ENCODE assay signal across 33 cellular contexts in the genomic region with DNA sequence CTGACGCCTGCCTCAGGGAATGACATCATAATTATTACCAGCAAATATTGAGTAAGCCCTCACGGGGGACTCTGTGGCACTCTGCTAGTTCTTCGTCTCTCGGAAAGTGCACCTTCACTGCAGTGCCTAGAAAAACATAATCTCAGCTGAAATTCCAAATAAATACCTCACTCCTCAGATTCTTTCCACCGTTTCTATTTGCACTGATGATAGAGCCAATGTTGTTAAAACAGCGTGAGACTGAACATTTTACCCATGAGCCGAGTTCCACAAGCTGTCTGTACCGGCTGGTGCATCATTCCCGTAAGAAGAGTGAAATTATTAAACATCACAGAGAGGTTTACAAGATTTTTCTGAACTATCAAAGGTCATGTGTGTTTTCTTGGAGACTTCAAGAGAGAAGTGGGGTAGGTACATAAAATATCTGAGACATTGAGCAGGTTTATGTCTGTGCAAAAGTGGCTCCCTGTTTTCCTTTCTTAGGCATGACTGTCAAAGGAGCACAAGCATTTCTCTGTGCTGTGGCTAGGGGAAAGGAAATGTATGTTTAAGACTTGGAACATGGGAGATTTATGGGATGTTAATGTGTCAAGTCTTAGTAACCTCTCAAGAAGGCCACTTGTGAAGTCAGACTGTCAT.
DNase-seq lines count a peak whose midpoint lies in the region; ATAC-seq and TF ChIP-seq lines count a peak whose summit lies in the region.
"Had no signal": no experiment of that assay in that cellular context is flagged by ENCODE, and none has a peak within 500 bp of the region (broad histone marks: within the 10 kb centered on the region; RNA-seq: fewer than 3 reads in every experiment).

No MANE protein-coding gene starts in this region.

- 0 out of 2 replicates have a peak overlapping the region, but pooled peaks have one; percentile 8 for H3K27ac ChIP-seq in GM23248
- no peak overlapping the region for H3K27ac ChIP-seq in mesenchymal stem cell (ENCODE audit: low read length, poor library complexity, severe bottlenecking)
- no peak overlapping the region for H3K27ac ChIP-seq in endodermal cell (ENCODE audit: low read depth, low read length)
- H3K27ac ChIP-seq: BLaER1, gastrocnemius medialis, neural progenitor cell, testis, VCaP had no signal

- H3K9ac ChIP-seq in GM23248 (no peak overlapping the region), mesenchymal stem cell (ENCODE audit: low read length) (no peak overlapping the region), skeletal muscle satellite cell (ENCODE audit: low read depth, low read length) (no peak overlapping the region), endodermal cell (ENCODE audit: extremely low read depth, low read length, poor library complexity, severe bottlenecking) (no peak overlapping the region)
- H3K9ac ChIP-seq: BLaER1, neural progenitor cell had no signal

- H3K36me3 ChIP-seq in GM23248 (ENCODE audit: low read depth) (no peaks in the 10 kb centered on the region), mesenchymal stem cell (ENCODE audit: control insufficient read depth in 1 of 2, insufficient read depth in 2 of 2, low read depth in 1 of 2, low read length in 2 of 2) (no peaks in the 10 kb centered on the region), skeletal muscle satellite cell (ENCODE audit: insufficient read depth, low read length) (no peaks in the 10 kb centered on the region), endodermal cell (ENCODE audit: control insufficient read depth, insufficient read depth, low read length) (no peaks in the 10 kb centered on the region)
- H3K36me3 ChIP-seq: BLaER1, gastrocnemius medialis, neural progenitor cell had no signal

- H3F3A ChIP-seq in GM23248 (ENCODE audit: insufficient read depth): peaks cover 24% of the 10 kb centered on the region; the same call in 1 of the 2 replicates

- H3K27me3 ChIP-seq in GM23248 (replicated peaks; ENCODE audit: insufficient read depth): no peaks in the 10 kb centered on the region
- peaks cover 0 to 3% of the 10 kb centered on the region in 2 experiments for H3K27me3 ChIP-seq in mesenchymal stem cell (ENCODE audit: control insufficient read depth in 1 of 2, insufficient read depth in 1 of 2, low read length in 2 of 2)
- no peaks in the 10 kb centered on the region for H3K27me3 ChIP-seq in skeletal muscle satellite cell (ENCODE audit: control insufficient read depth, insufficient read depth, low read length)
- no peaks in the 10 kb centered on the region for H3K27me3 ChIP-seq in endodermal cell (ENCODE audit: control insufficient read depth, insufficient read depth, low read length, poor library complexity, severe bottlenecking)
- H3K27me3 ChIP-seq: BLaER1, gastrocnemius medialis, neural progenitor cell, testis had no signal

- H2AFZ ChIP-seq in GM23248 (peak overlapping the region; percentile 43; the same call in 1 of the 2 replicates), mesenchymal stem cell (ENCODE audit: low read depth, low read length) (no peak overlapping the region)
- H2AFZ ChIP-seq: neural progenitor cell had no signal

- H3K27ac Mint-ChIP-seq in endodermal cell: no peak overlapping the region
- H3K27ac Mint-ChIP-seq: activated CD4-positive, alpha-beta T cell treated with anti-CD3 and anti-CD28 coated beads, Interleukin-2, amount 10 ng/mL, durations not matched to agents 7 days and 5 days; activated CD8-positive, alpha-beta memory T cell treated with anti-CD3 and anti-CD28 coated beads, Interleukin-2, amount 10 ng/mL, durations not matched to agents 7 days and 5 days; activated naive CD4-positive, alpha-beta T cell treated with anti-CD3 and anti-CD28 coated beads, Interleukin-2, amount 10 ng/mL, durations not matched to agents 7 days and 5 days; activated T-cell treated with anti-CD3 and anti-CD28 coated beads, Interleukin-2, amount 50 U/mL, for 72 hours; neural progenitor cell; stimulated activated naive B cell treated with anti-CD40 and anti-IgM and Interleukin-4, amounts not matched to agents 10 μg/mL and 1 μg/mL and 100 μg/mL, for 72 hours; T-helper 2 cell treated with Interferon-gamma antibody and Interleukin-4, amounts not matched to agents 5 μg/mL and 100 μg/mL, for 36 hours had no signal

- H3K4me1 ChIP-seq in GM23248 (ENCODE audit: insufficient read depth): peaks cover 35% of the 10 kb centered on the region
- peaks cover 3% of the 10 kb centered on the region for H3K4me1 ChIP-seq in mesenchymal stem cell (ENCODE audit: control insufficient read depth, insufficient read depth, low read depth, low read length)
- peaks cover 34% of the 10 kb centered on the region for H3K4me1 ChIP-seq in skeletal muscle satellite cell (ENCODE audit: control insufficient read depth, insufficient read depth, low read length)
- H3K4me1 ChIP-seq in endodermal cell (ENCODE audit: control insufficient read depth, insufficient read depth, low read length): no peaks in the 10 kb centered on the region
- H3K4me1 ChIP-seq: gastrocnemius medialis, neural progenitor cell, testis had no signal

- H3K9me3 Mint-ChIP-seq in endodermal cell: no peaks in the 10 kb centered on the region
- H3K9me3 Mint-ChIP-seq: activated CD4-positive, alpha-beta T cell treated with anti-CD3 and anti-CD28 coated beads, Interleukin-2, amount 10 ng/mL, durations not matched to agents 7 days and 5 days; activated naive CD4-positive, alpha-beta T cell treated with anti-CD3 and anti-CD28 coated beads, Interleukin-2, amount 10 ng/mL, durations not matched to agents 7 days and 5 days; activated T-cell treated with anti-CD3 and anti-CD28 coated beads, Interleukin-2, amount 50 U/mL, for 72 hours; neural progenitor cell; T-helper 2 cell treated with Interferon-gamma antibody and Interleukin-4, amounts not matched to agents 5 μg/mL and 100 μg/mL, for 36 hours had no signal

- no peak overlapping the region for H2BK5ac ChIP-seq in mesenchymal stem cell (ENCODE audit: low read depth, low read length, poor library complexity, severe bottlenecking)

- WGBS in GM23248 (ENCODE audit: low coverage in 1 of 2, low lambda C conversion rate in 2 of 2, missing lambda C conversion rate in 2 of 2), 2 experiments: 21 to 22% methylated on average over 9 of the region's 9 CpGs
- WGBS in mesenchymal stem cell: 42% methylated on average over 7 of the region's 9 CpGs
- 92 to 95% methylated on average over 4 to 9 of the region's 9 CpGs for WGBS in endodermal cell (ENCODE audit: insufficient coverage in 1 of 2, insufficient read length in 1 of 2), 2 experiments

- no peak for TF ChIP-seq CTCF in endodermal cell (conservative IDR thresholded peaks at IDR 0.05)

- no peak overlapping the region for H4K8ac ChIP-seq in mesenchymal stem cell (ENCODE audit: low read length)

- DNase-seq in GM23248 (peak; percentile 24), cerebellum (ENCODE audit: low spot score) (peak; percentile 2), mesenchymal stem cell (peak; percentile 27), endodermal cell (no peak), NCI-H2029 (lab: John Stamatoyannopoulos, UW) (no peak), H4 (ENCODE audit: low spot score) (no peak)
- DNase-seq: ACHN; activated CD4-positive, alpha-beta T cell treated with anti-CD3 and anti-CD28 coated beads, Interleukin-2, amount 10 ng/mL, durations not matched to agents 7 days and 5 days; activated CD8-positive, alpha-beta memory T cell treated with anti-CD3 and anti-CD28 coated beads, Interleukin-2, amount 10 ng/mL, durations not matched to agents 7 days and 5 days; activated naive CD4-positive, alpha-beta T cell treated with anti-CD3 and anti-CD28 coated beads, Interleukin-2, amount 10 ng/mL, durations not matched to agents 7 days and 5 days; activated T-cell treated with anti-CD3 and anti-CD28 coated beads, Interleukin-2, amount 50 U/mL, for 72 hours; amniotic stem cell; DMS79; gastrocnemius medialis; hypothalamus; IMR-90; islet precursor cell; NCI-H1105; NCI-H2081 treated with DMSO at 0.1 percent for 48 hours; OCI-M1; stimulated activated CD4-positive, alpha-beta T cell treated with anti-CD3 and anti-CD28 coated beads, Interleukin-4, amount 100 ng/mL, for 1 hour; stimulated activated naive B cell treated with anti-CD40 and anti-IgM and Interleukin-4, amounts not matched to agents 10 μg/mL and 1 μg/mL and 100 μg/mL, for 72 hours; testis had no signal

- H3K36me3 Mint-ChIP-seq in endodermal cell (ENCODE audit: low read depth): no peaks in the 10 kb centered on the region
- H3K36me3 Mint-ChIP-seq: activated CD8-positive, alpha-beta memory T cell treated with anti-CD3 and anti-CD28 coated beads, Interleukin-2, amount 10 ng/mL, durations not matched to agents 7 days and 5 days; activated naive CD4-positive, alpha-beta T cell treated with anti-CD3 and anti-CD28 coated beads, Interleukin-2, amount 10 ng/mL, durations not matched to agents 7 days and 5 days; neural progenitor cell; stimulated activated naive B cell treated with anti-CD40 and anti-IgM and Interleukin-4, amounts not matched to agents 10 μg/mL and 1 μg/mL and 100 μg/mL, for 72 hours had no signal

- H3K18ac ChIP-seq in mesenchymal stem cell (ENCODE audit: low read depth in 1 of 2, low read length in 2 of 2): no peak overlapping the region

- H3K23ac ChIP-seq in mesenchymal stem cell (ENCODE audit: low read length in 2 of 2): no peak overlapping the region

- H4K20me1 ChIP-seq in GM23248 (ENCODE audit: insufficient read depth): no peaks in the 10 kb centered on the region
- H4K20me1 ChIP-seq: BLaER1 had no signal

- no peak overlapping the region for H2BK12ac ChIP-seq in mesenchymal stem cell (ENCODE audit: low read length in 2 of 2)

- no peak overlapping the region for H3K4ac ChIP-seq in mesenchymal stem cell (ENCODE audit: low read depth in 1 of 2, low read length in 2 of 2)

- H3K4me3 ChIP-seq in GM23248 (no peak overlapping the region), mesenchymal stem cell (ENCODE audit: insufficient read depth in 1 of 2, low read depth in 1 of 2, low read length in 2 of 2) (no peak overlapping the region), skeletal muscle satellite cell (ENCODE audit: low read length) (no peak overlapping the region), endodermal cell (ENCODE audit: low read length) (no peak overlapping the region)
- H3K4me3 ChIP-seq: BLaER1, gastrocnemius medialis, GM12878, neural progenitor cell, smooth muscle cell, testis had no signal

- no peaks in the 10 kb centered on the region for H3K27me3 Mint-ChIP-seq in endodermal cell (ENCODE audit: insufficient read depth)
- H3K27me3 Mint-ChIP-seq: activated CD4-positive, alpha-beta T cell treated with anti-CD3 and anti-CD28 coated beads, Interleukin-2, amount 10 ng/mL, durations not matched to agents 7 days and 5 days; activated CD8-positive, alpha-beta memory T cell treated with anti-CD3 and anti-CD28 coated beads, Interleukin-2, amount 10 ng/mL, durations not matched to agents 7 days and 5 days; activated naive CD4-positive, alpha-beta T cell treated with anti-CD3 and anti-CD28 coated beads, Interleukin-2, amount 10 ng/mL, durations not matched to agents 7 days and 5 days had no signal

- peaks cover 10% of the 10 kb centered on the region for H3K4me1 Mint-ChIP-seq in endodermal cell
- H3K4me1 Mint-ChIP-seq: activated CD4-positive, alpha-beta T cell treated with anti-CD3 and anti-CD28 coated beads, Interleukin-2, amount 10 ng/mL, durations not matched to agents 7 days and 5 days; activated CD8-positive, alpha-beta memory T cell treated with anti-CD3 and anti-CD28 coated beads, Interleukin-2, amount 10 ng/mL, durations not matched to agents 7 days and 5 days; activated naive CD4-positive, alpha-beta T cell treated with anti-CD3 and anti-CD28 coated beads, Interleukin-2, amount 10 ng/mL, durations not matched to agents 7 days and 5 days; neural progenitor cell; stimulated activated naive B cell treated with anti-CD40 and anti-IgM and Interleukin-4, amounts not matched to agents 10 μg/mL and 1 μg/mL and 100 μg/mL, for 72 hours had no signal

- H3K14ac ChIP-seq in mesenchymal stem cell (ENCODE audit: low read length in 2 of 2): no peak overlapping the region

- H3K9me3 ChIP-seq in GM23248 (ENCODE audit: low read depth): no peaks in the 10 kb centered on the region
- H3K9me3 ChIP-seq in mesenchymal stem cell (ENCODE audit: control insufficient read depth, low read length): no peaks in the 10 kb centered on the region
- no peaks in the 10 kb centered on the region for H3K9me3 ChIP-seq in skeletal muscle satellite cell (replicated peaks; ENCODE audit: low read length)
- no peaks in the 10 kb centered on the region for H3K9me3 ChIP-seq in endodermal cell (ENCODE audit: control insufficient read depth, low read length)
- H3K9me3 ChIP-seq: BLaER1, gastrocnemius medialis, testis had no signal

- no peaks in the 10 kb centered on the region for H3K79me1 ChIP-seq in mesenchymal stem cell (replicated peaks; ENCODE audit: low read length, poor library complexity, severe bottlenecking)

- H2BK15ac ChIP-seq in mesenchymal stem cell (ENCODE audit: low read depth, poor library complexity, severe bottlenecking): no peak overlapping the region

- no peak for ATAC-seq in GM21381 (IDR thresholded peaks at IDR 0.05; ENCODE audit: unreplicated experiment)
- ATAC-seq: activated CD8-positive, alpha-beta memory T cell treated with anti-CD3 and anti-CD28 coated beads, Interleukin-2, amount 10 ng/mL, durations not matched to agents 7 days and 5 days; activated T-cell treated with anti-CD3 and anti-CD28 coated beads, Interleukin-2, amount 50 U/mL, for 72 hours; gastrocnemius medialis; GM12878; HCT116; SK-N-SH treated with all-trans-retinoic acid at 6 μM for 48 hours; stimulated activated naive B cell treated with anti-CD40 and anti-IgM and Interleukin-4, amounts not matched to agents 10 μg/mL and 1 μg/mL and 100 μg/mL, for 72 hours had no signal

- no peak overlapping the region for H3K4me3 Mint-ChIP-seq in endodermal cell
- H3K4me3 Mint-ChIP-seq: activated CD4-positive, alpha-beta T cell treated with anti-CD3 and anti-CD28 coated beads, Interleukin-2, amount 10 ng/mL, durations not matched to agents 7 days and 5 days; activated CD8-positive, alpha-beta memory T cell treated with anti-CD3 and anti-CD28 coated beads, Interleukin-2, amount 10 ng/mL, durations not matched to agents 7 days and 5 days; activated naive CD4-positive, alpha-beta T cell treated with anti-CD3 and anti-CD28 coated beads, Interleukin-2, amount 10 ng/mL, durations not matched to agents 7 days and 5 days; activated T-cell treated with anti-CD3 and anti-CD28 coated beads, Interleukin-2, amount 50 U/mL, for 72 hours; neural progenitor cell; stimulated activated naive B cell treated with anti-CD40 and anti-IgM and Interleukin-4, amounts not matched to agents 10 μg/mL and 1 μg/mL and 100 μg/mL, for 72 hours; T-helper 2 cell treated with Interferon-gamma antibody and Interleukin-4, amounts not matched to agents 5 μg/mL and 100 μg/mL, for 36 hours had no signal

- H3K4me2 ChIP-seq in GM23248 (ENCODE audit: unreplicated experiment) (no peak overlapping the region), mesenchymal stem cell (ENCODE audit: low read length, poor library complexity, severe bottlenecking) (no peak overlapping the region), skeletal muscle satellite cell (ENCODE audit: low read length) (peak overlapping the region; percentile 11)
- H3K4me2 ChIP-seq: BLaER1, neural progenitor cell, smooth muscle cell had no signal

- no peaks in the 10 kb centered on the region for H3K79me2 ChIP-seq in GM23248 (ENCODE audit: insufficient read depth)

- H4K91ac ChIP-seq in mesenchymal stem cell (ENCODE audit: low read length): no peak overlapping the region

- no peak overlapping the region for H2AK5ac ChIP-seq in mesenchymal stem cell (ENCODE audit: low read length, severe bottlenecking)

- H2BK120ac ChIP-seq in mesenchymal stem cell (ENCODE audit: low read depth, low read length): no peak overlapping the region

- in situ Hi-C loops in GM23248 (cut with MboI): no loop called here

- H3K9me2 ChIP-seq in GM23248 (ENCODE audit: insufficient read depth): no peaks in the 10 kb centered on the region

Comparison
In these comparisons a context has a peak if more than half of its experiments do, and no peak if none do; other contexts are left out.
1. DNase-seq: peak in GM23248 (single experiment), cerebellum (single experiment) and mesenchymal stem cell (single experiment); none in endodermal cell (single experiment), NCI-H2029 (single experiment) and H4 (single experiment).